11 cellular contexts compared by ENCODE assay signal in genomic region chr13:33279414-33279813, GRCh38. TPM values are rescaled to one million over a fixed set of nuclear protein-coding genes. Genes with fewer than 3 reads are reported as not detected.
DNase-seq lines count a peak whose midpoint lies in the region; ATAC-seq and TF ChIP-seq lines count a peak whose summit lies in the region.
"Had no signal": no experiment of that assay in that cellular context is flagged by ENCODE, and none has a peak within 500 bp of the region (broad histone marks: within the 10 kb centered on the region; RNA-seq: fewer than 3 reads in every experiment).

No MANE protein-coding gene starts in this region.

- H3K36me3 ChIP-seq in lung (ENCODE audit: control insufficient read depth in 2 of 2, insufficient read depth in 2 of 2, low read length in 2 of 2), result no peaks in the 10 kb centered on the region
- H3K36me3 ChIP-seq in thyroid gland, result no peaks in the 10 kb centered on the region
- no peaks in the 10 kb centered on the region for H3K36me3 ChIP-seq in spleen

- WGBS in lung, 2 donors, result 0% methylated on average over 1 of the region's 1 CpG
- 7 to 30% methylated on average over 1 of the region's 1 CpG for WGBS in thyroid gland, 2 donors
- 0 to 63% (median 40%) methylated on average over 1 of the region's 1 CpG for WGBS in spleen, 5 donors

- H3K4me3 ChIP-seq in dorsolateral prefrontal cortex (peak overlapping the region in 2 of 59 donors; percentile 2 to 16), lung (no peak overlapping the region), thyroid gland (replicated peaks in 1 of 3) (no peak overlapping the region), spleen (no peak overlapping the region)
- H3K4me3 ChIP-seq: GM23338 had no signal

- TF ChIP-seq POLR2A in thyroid gland (IDR thresholded peaks at IDR 0.05), result no peak
- TF ChIP-seq POLR2A in spleen (IDR thresholded peaks at IDR 0.05), result no peak

- DNase-seq in M059J (ENCODE audit: low read depth) (peak; percentile 53), dorsolateral prefrontal cortex (no peak), lung (ENCODE audit: low spot score) (no peak), thyroid gland (no peak), spleen (no peak), WTC11 (ENCODE audit: low spot score) (no peak), amygdala (lab: John Stamatoyannopoulos, UW) (no peak)
- DNase-seq: NCI-H1436 treated with DMSO at 0.1 percent for 48 hours, NCI-H82 had no signal

- H3K36me3 Mint-ChIP-seq in WTC11, result no peaks in the 10 kb centered on the region

- no peak overlapping the region for H3K4me3 Mint-ChIP-seq in WTC11
- H3K4me3 Mint-ChIP-seq: GM23338 had no signal

- no peaks in the 10 kb centered on the region for H3K27me3 ChIP-seq in dorsolateral prefrontal cortex
- H3K27me3 ChIP-seq in lung (ENCODE audit: control insufficient read depth, insufficient read depth), result no peaks in the 10 kb centered on the region
- no peaks in the 10 kb centered on the region for H3K27me3 ChIP-seq in thyroid gland
- H3K27me3 ChIP-seq in spleen (replicated peaks in 1 of 7), result peaks cover 0 to under 1% (median 0%) of the 10 kb centered on the region in 7 donors

- TF ChIP-seq CTCF in dorsolateral prefrontal cortex (IDR thresholded peaks at IDR 0.05 in 54 of 56, conservative IDR thresholded peaks at IDR 0.05 in 2 of 56; ENCODE audit: low read depth in 1 of 56, partially characterized antibody in 56 of 56) (no peak), lung (IDR thresholded peaks at IDR 0.05; ENCODE audit: control extremely low read depth, extremely low read depth) (no peak), thyroid gland (IDR thresholded peaks at IDR 0.05) (no peak), spleen (IDR thresholded peaks at IDR 0.05 in 8 of 11, conservative IDR thresholded peaks at IDR 0.05 in 3 of 11) (no peak), WTC11 (IDR thresholded peaks at IDR 0.05) (no peak)

- no peaks in the 10 kb centered on the region for H3K27me3 Mint-ChIP-seq in WTC11 (ENCODE audit: low read depth)

- H3K4me1 ChIP-seq in lung (ENCODE audit: control insufficient read depth in 2 of 2, insufficient read depth in 2 of 2, low read length in 2 of 2), result peaks cover 3 to 41% of the 10 kb centered on the region in 2 donors
- H3K4me1 ChIP-seq in thyroid gland, result peaks cover 25 to 66% of the 10 kb centered on the region in 2 donors
- peaks cover 0 to 48% (median 7%) of the 10 kb centered on the region in 6 donors for H3K4me1 ChIP-seq in spleen

- intact Hi-C loops in dorsolateral prefrontal cortex (cut with DNase I) (no loop called here), thyroid gland (cut with DNase I) (no loop called here), spleen (cut with DNase I; ENCODE audit: low total_unique reads) (no loop called here)

- H3K27ac Mint-ChIP-seq in WTC11, result no peak overlapping the region
- H3K27ac Mint-ChIP-seq: GM23338 had no signal

- POLR2A ChIA-PET in WTC11 (lab: Charles Lee), result interaction anchor here (0.6 kb wide), 1 partner anchor 1360 kb away, joined by 6 read pairs; no protein-coding TSS in a partner anchor

- no peaks in the 10 kb centered on the region for H3K9me3 ChIP-seq in lung (ENCODE audit: control insufficient read depth in 2 of 2, insufficient read depth in 1 of 2, low read length in 1 of 2)
- H3K9me3 ChIP-seq in thyroid gland, result no peaks in the 10 kb centered on the region
- H3K9me3 ChIP-seq in spleen, result no peaks in the 10 kb centered on the region

- CTCF ChIA-PET in WTC11 (lab: Charles Lee), result no interaction called here

- H3K4me1 Mint-ChIP-seq in WTC11, result peaks cover 22% of the 10 kb centered on the region

- ATAC-seq in lung (ENCODE audit: insufficient read depth, low FRiP score) (no peak), GM21737 (IDR thresholded peaks at IDR 0.05; ENCODE audit: unreplicated experiment) (no peak), WTC11 (no peak)
- ATAC-seq: GM23338 had no signal

- peak overlapping the region in 48 of 59 donors; percentile 3 to 97 (median 74) for H3K27ac ChIP-seq in dorsolateral prefrontal cortex
- H3K27ac ChIP-seq in lung (ENCODE audit: low read depth in 1 of 2, low read length in 1 of 2), result peak overlapping the region; percentile 61 to 84
- H3K27ac ChIP-seq in thyroid gland, result peak overlapping the region; percentile 21 to 48 (median 40)
- no peak overlapping the region for H3K27ac ChIP-seq in spleen

- peaks cover 5% of the 10 kb centered on the region; the same call in 1 of the 2 replicates for H3K9me3 Mint-ChIP-seq in WTC11
- H3K9me3 Mint-ChIP-seq: GM23338 had no signal

TF ChIP-seq in WTC11, 78 proteins besides CTCF, POLR2A, EP300 and RAD21:
- TF ChIP-seq ESRRA (CRISPR knock-in tag; IDR thresholded peaks at IDR 0.05; ENCODE audit: borderline replicate concordance), result no peak
- no peak for TF ChIP-seq GTF2I (CRISPR knock-in tag; conservative IDR thresholded peaks at IDR 0.05)
- no peak for TF ChIP-seq SMAD3 (CRISPR knock-in tag; IDR thresholded peaks at IDR 0.05; ENCODE audit: borderline replicate concordance)
- no peak for TF ChIP-seq IRF2 (CRISPR knock-in tag; IDR thresholded peaks at IDR 0.05; ENCODE audit: borderline replicate concordance, low read depth)

RNA-seq across cellular contexts. Expression of gene STARD13, which starts 6.1 kb away (rescaled TPM):
- total RNA-seq in M059J (2014; rRNA removed; shearing (Covaris generic)), result 6.6 and 9.4 TPM in 2 replicates
- 10 to 100 TPM; 42.3 to 91.6 (median 62.0) TPM for total RNA-seq in dorsolateral prefrontal cortex
- total RNA-seq in lung, result 10 to 100 TPM; 49.5 to 91.6 TPM
- 1 to 10 TPM; 7.9 to 9.8 TPM for polyA plus RNA-seq in lung
- total RNA-seq in thyroid gland, result 100 to 1,000 TPM in 1 of 4 donors, 10 to 100 TPM in 3; 52.0 to 114 (median 89.2) TPM
- total RNA-seq in spleen, result 10 to 100 TPM; 19.2 to 58.1 (median 37.4) TPM
- polyA plus RNA-seq in spleen, result 1 to 10 TPM; 1.4 to 5.2 (median 2.1) TPM
- 4.0 to 4.4 TPM (median 4.2 TPM) in 3 replicates for total RNA-seq in WTC11 (2021)

Comparison
In these comparisons a context has a peak if more than half of its experiments do, and no peak if none do; other contexts are left out.
1. H3K27ac ChIP-seq: peak in dorsolateral prefrontal cortex (48 of 59), lung (2 of 2) and thyroid gland (3 of 3); none in spleen (0 of 8).